In the genomic region with DNA sequence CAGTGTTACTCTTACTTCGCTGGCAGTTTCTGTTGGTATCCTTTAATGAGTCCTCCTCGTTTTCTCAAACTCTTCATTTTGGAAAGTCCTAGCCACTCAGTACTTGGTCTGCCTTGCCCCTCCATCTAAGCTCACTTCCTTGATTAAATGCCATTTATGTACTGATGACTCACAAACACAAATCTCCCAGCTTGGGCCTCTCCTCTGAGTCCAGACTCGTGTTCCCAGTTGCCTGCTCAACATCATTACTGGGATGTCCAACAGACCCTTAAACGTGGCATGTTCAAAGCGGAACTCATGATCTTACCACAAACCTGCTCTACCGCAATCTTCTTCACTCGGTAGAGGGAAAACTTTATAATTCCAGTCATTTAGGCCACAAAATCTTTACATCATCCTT, we compare ENCODE assay signal across 1 cellular context.
TF ChIP-seq lines count a peak whose summit lies in the region.

No MANE protein-coding gene starts in this region.

TF ChIP-seq in HCT116, 20 proteins besides CTCF, POLR2A, EP300 and RAD21:
- TF ChIP-seq ZFX (IDR thresholded peaks at IDR 0.05) (no peak), SP1 (IDR thresholded peaks at IDR 0.05; ENCODE audit: low read depth) (no peak), SIN3A (IDR thresholded peaks at IDR 0.05; ENCODE audit: low read depth) (no peak), EZH2 (IDR thresholded peaks at IDR 0.05) (no peak), SRF (IDR thresholded peaks at IDR 0.05; ENCODE audit: low read depth) (no peak), MAX (IDR thresholded peaks at IDR 0.05) (no peak), EZH2phosphoT487 (IDR thresholded peaks at IDR 0.05; ENCODE audit: borderline replicate concordance) (no peak), CEBPB (IDR thresholded peaks at IDR 0.05; ENCODE audit: low read depth) (no peak), ATF3 (IDR thresholded peaks at IDR 0.05) (no peak), YY1 (IDR thresholded peaks at IDR 0.05; ENCODE audit: extremely low read depth, insufficient replicate concordance, low read depth, low read length) (no peak)
- TF ChIP-seq, protein P1, sequence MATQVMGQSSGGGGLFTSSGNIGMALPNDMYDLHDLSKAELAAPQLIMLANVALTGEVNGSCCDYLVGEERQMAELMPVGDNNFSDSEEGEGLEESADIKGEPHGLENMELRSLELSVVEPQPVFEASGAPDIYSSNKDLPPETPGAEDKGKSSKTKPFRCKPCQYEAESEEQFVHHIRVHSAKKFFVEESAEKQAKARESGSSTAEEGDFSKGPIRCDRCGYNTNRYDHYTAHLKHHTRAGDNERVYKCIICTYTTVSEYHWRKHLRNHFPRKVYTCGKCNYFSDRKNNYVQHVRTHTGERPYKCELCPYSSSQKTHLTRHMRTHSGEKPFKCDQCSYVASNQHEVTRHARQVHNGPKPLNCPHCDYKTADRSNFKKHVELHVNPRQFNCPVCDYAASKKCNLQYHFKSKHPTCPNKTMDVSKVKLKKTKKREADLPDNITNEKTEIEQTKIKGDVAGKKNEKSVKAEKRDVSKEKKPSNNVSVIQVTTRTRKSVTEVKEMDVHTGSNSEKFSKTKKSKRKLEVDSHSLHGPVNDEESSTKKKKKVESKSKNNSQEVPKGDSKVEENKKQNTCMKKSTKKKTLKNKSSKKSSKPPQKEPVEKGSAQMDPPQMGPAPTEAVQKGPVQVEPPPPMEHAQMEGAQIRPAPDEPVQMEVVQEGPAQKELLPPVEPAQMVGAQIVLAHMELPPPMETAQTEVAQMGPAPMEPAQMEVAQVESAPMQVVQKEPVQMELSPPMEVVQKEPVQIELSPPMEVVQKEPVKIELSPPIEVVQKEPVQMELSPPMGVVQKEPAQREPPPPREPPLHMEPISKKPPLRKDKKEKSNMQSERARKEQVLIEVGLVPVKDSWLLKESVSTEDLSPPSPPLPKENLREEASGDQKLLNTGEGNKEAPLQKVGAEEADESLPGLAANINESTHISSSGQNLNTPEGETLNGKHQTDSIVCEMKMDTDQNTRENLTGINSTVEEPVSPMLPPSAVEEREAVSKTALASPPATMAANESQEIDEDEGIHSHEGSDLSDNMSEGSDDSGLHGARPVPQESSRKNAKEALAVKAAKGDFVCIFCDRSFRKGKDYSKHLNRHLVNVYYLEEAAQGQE (IDR thresholded peaks at IDR 0.05; ENCODE audit: low read depth) = no peak
